In genomic region chr20:7113577-7114466, GRCh38 we compare ENCODE assay signal across 8 cellular contexts.
DNase-seq lines count a peak whose midpoint lies in the region; FAIRE-seq and TF ChIP-seq lines count a peak whose summit lies in the region.

No MANE protein-coding gene starts in this region.

- H4K20me1 ChIP-seq in DOHH2 (ENCODE audit: control insufficient read depth, insufficient read depth, low read depth, low read length) = no peaks in the 10 kb centered on the region
- H4K20me1 ChIP-seq in KMS-11 (ENCODE audit: insufficient read depth) = no peaks in the 10 kb centered on the region
- no peaks in the 10 kb centered on the region for H4K20me1 ChIP-seq in SK-N-SH (ENCODE audit: insufficient read depth)

- H3K79me2 ChIP-seq in DOHH2 (ENCODE audit: control insufficient read depth, low read length) = no peaks in the 10 kb centered on the region
- no peaks in the 10 kb centered on the region for H3K79me2 ChIP-seq in KMS-11 (ENCODE audit: insufficient read depth, low read depth)
- H3K79me2 ChIP-seq in SK-N-SH (ENCODE audit: insufficient read depth) = no peaks in the 10 kb centered on the region

- H3K4me1 ChIP-seq in DOHH2 (ENCODE audit: control insufficient read depth, low read length) (no peaks in the 10 kb centered on the region), KMS-11 (ENCODE audit: low read depth, poor library complexity, severe bottlenecking) (no peaks in the 10 kb centered on the region), SK-N-SH (ENCODE audit: control insufficient read depth in 1 of 2, insufficient read depth in 2 of 2, low read depth in 1 of 2, low read length in 1 of 2) (no peaks in the 10 kb centered on the region), vagina (no peaks in the 10 kb centered on the region)

- H3K9me3 ChIP-seq in DOHH2 (ENCODE audit: control insufficient read depth, insufficient read depth, low read length) (no peaks in the 10 kb centered on the region), SK-N-SH (no peaks in the 10 kb centered on the region), vagina (no peaks in the 10 kb centered on the region)

- DNase-seq in SK-N-SH = peak; percentile 56
- DNase-seq in hypothalamus (lab: John Stamatoyannopoulos, UW) = peak in 26 of 51 donors; percentile 1 to 51 (median 10)
- DNase-seq in urothelium cell line (ENCODE audit: low spot score) = peak; percentile 57
- no peak for DNase-seq in vagina (ENCODE audit: extremely low spot score in 2 of 2)
- no peak for DNase-seq in dedifferentiated amniotic fluid mesenchymal stem cell (ENCODE audit: extremely low spot score)
- DNase-seq in activated CD4-positive, alpha-beta T cell treated with anti-CD3 and anti-CD28 coated beads, Interleukin-2, amount 50 U/mL, for 1 hour = no peak

- H3F3A ChIP-seq in DOHH2 (ENCODE audit: control insufficient read depth, insufficient read depth) (no peaks in the 10 kb centered on the region), SK-N-SH (replicated peaks; ENCODE audit: insufficient read depth) (no peaks in the 10 kb centered on the region)

- no peaks in the 10 kb centered on the region for H3K36me3 ChIP-seq in DOHH2 (ENCODE audit: control insufficient read depth, low read length)
- H3K36me3 ChIP-seq in KMS-11 (ENCODE audit: insufficient read depth) = no peaks in the 10 kb centered on the region
- H3K36me3 ChIP-seq in SK-N-SH (replicated peaks in 1 of 2; ENCODE audit: control insufficient read depth in 1 of 2, insufficient read depth in 2 of 2, low read length in 1 of 2) = no peaks in the 10 kb centered on the region
- no peaks in the 10 kb centered on the region for H3K36me3 ChIP-seq in vagina

- intact Hi-C loops in vagina (cut with DNase I) = no loop called here

- H3K9ac ChIP-seq in KMS-11 (no peak overlapping the region), SK-N-SH (no peak overlapping the region)

- H3K4me2 ChIP-seq in DOHH2 (ENCODE audit: low read length) (no peak overlapping the region), KMS-11 (no peak overlapping the region), SK-N-SH (no peak overlapping the region)

- H2AFZ ChIP-seq in KMS-11 (ENCODE audit: low read depth) (no peak overlapping the region), SK-N-SH (ENCODE audit: low read depth) (no peak overlapping the region)

- H3K27ac ChIP-seq in DOHH2 (ENCODE audit: low read depth, low read length) = no peak overlapping the region
- no peak overlapping the region for H3K27ac ChIP-seq in KMS-11
- no peak overlapping the region for H3K27ac ChIP-seq in SK-N-SH (ENCODE audit: low read depth in 2 of 2, low read length in 1 of 2)
- no peak overlapping the region for H3K27ac ChIP-seq in vagina

- no peak for TF ChIP-seq POLR2A in vagina (IDR thresholded peaks at IDR 0.05)

- CTCF ChIA-PET in SK-N-SH (lab: Yijun Ruan, JAX) = interaction anchor here (0.6 to 2.1 kb wide), 7 partner anchors 10 to 1608 kb away, joined by 3 to 10 read pairs (median 5); no protein-coding TSS in a partner anchor

- H3K4me3 ChIP-seq in DOHH2 (ENCODE audit: low read length) (no peak overlapping the region), KMS-11 (IDR thresholded peaks at IDR 0.05; ENCODE audit: insufficient read depth, low read depth, low read length) (no peak overlapping the region), SK-N-SH (ENCODE audit: low read depth in 2 of 2, low read length in 1 of 2) (no peak overlapping the region), vagina (no peak overlapping the region)

- WGBS in SK-N-SH (ENCODE audit: low lambda C conversion rate) = 11% methylated on average over 14 of the region's 14 CpGs

- POLR2A ChIA-PET in SK-N-SH (lab: Yijun Ruan, JAX) = no interaction called here

- no peak for FAIRE-seq in urothelium cell line (lab: Jason Lieb, UNC)

- no peaks in the 10 kb centered on the region for H3K9me2 ChIP-seq in DOHH2 (replicated peaks; ENCODE audit: control insufficient read depth, low read length)
- H3K9me2 ChIP-seq in SK-N-SH = no peaks in the 10 kb centered on the region

- TF ChIP-seq EP300 in SK-N-SH (IDR thresholded peaks at IDR 0.05; ENCODE audit: borderline replicate concordance in 1 of 2, low read depth in 1 of 2, low read length in 1 of 2) = no peak

- H3K27me3 ChIP-seq in DOHH2 (ENCODE audit: control insufficient read depth, low read length) (no peaks in the 10 kb centered on the region), KMS-11 (ENCODE audit: insufficient read depth, low read depth) (no peaks in the 10 kb centered on the region), SK-N-SH (ENCODE audit: insufficient read depth) (no peaks in the 10 kb centered on the region), vagina (no peaks in the 10 kb centered on the region)

- TF ChIP-seq CTCF in DOHH2 (IDR thresholded peaks at IDR 0.05; ENCODE audit: low read depth, low read length, poor library complexity, severe bottlenecking) (peak; percentile 23), KMS-11 (conservative IDR thresholded peaks at IDR 0.05; ENCODE audit: low read depth, low read length) (0 out of 2 replicates have a peak, but pooled peaks have one; percentile 21), SK-N-SH (IDR thresholded peaks at IDR 0.05) (peak; percentile 38; the same call in 1 of the 2 replicates), vagina (IDR thresholded peaks at IDR 0.05) (no peak)

- peak; percentile 47 for TF ChIP-seq RAD21 in SK-N-SH (IDR thresholded peaks at IDR 0.05; ENCODE audit: low read length)

TF ChIP-seq in SK-N-SH, 30 proteins besides CTCF, POLR2A, EP300 and RAD21:
- TF ChIP-seq SMC3 (IDR thresholded peaks at IDR 0.05; ENCODE audit: low read depth, low read length) = peak; percentile 42; the same call in 1 of the 2 replicates
- TF ChIP-seq MEF2A (IDR thresholded peaks at IDR 0.05; ENCODE audit: borderline replicate concordance, low read depth) = no peak

Comparison
In these comparisons a context has a peak if more than half of its experiments do, and no peak if none do; other contexts are left out.
1. CTCF ChIP-seq: peak in DOHH2 (single experiment), KMS-11 (single experiment) and SK-N-SH (single experiment); none in vagina (0 of 3).
2. DNase-seq: peak in SK-N-SH (single experiment), hypothalamus (26 of 51) and urothelium cell line (single experiment); none in vagina (0 of 2), dedifferentiated amniotic fluid mesenchymal stem cell (single experiment) and activated CD4-positive, alpha-beta T cell treated with anti-CD3 and anti-CD28 coated beads, Interleukin-2, amount 50 U/mL, for 1 hour (single experiment).